ENCODE assay signal across 23 cellular contexts in genomic region chr17:28399808-28400207, GRCh38. TPM values are rescaled to one million over a fixed set of nuclear protein-coding genes. Genes with fewer than 3 reads are reported as not detected.
DNase-seq lines count a peak whose midpoint lies in the region; ATAC-seq and TF ChIP-seq lines count a peak whose summit lies in the region.
"Had no signal": no experiment of that assay in that cellular context is flagged by ENCODE, and none has a peak within 500 bp of the region (broad histone marks: within the 10 kb centered on the region; RNA-seq: fewer than 3 reads in every experiment).

No MANE protein-coding gene starts in this region.

- H3K4me3 ChIP-seq in Caco-2 (ENCODE audit: low read depth, low read length) (no peak overlapping the region), gastroesophageal sphincter (no peak overlapping the region)
- H3K4me3 ChIP-seq: BLaER1 treated with 17β-estradiol and CSF1 and Interleukin-3, amounts not matched to agents 10 nM and 100 nM; GM12878 had no signal

- peaks cover 28% of the 10 kb centered on the region for H3K36me3 ChIP-seq in Caco-2 (ENCODE audit: control insufficient read depth, insufficient read depth, low read length)
- H3K36me3 ChIP-seq in gastroesophageal sphincter, result peaks cover 0 to 84% of the 10 kb centered on the region in 2 donors

- H3K4me1 ChIP-seq in Caco-2, result peaks cover 62% of the 10 kb centered on the region
- H3K4me1 ChIP-seq in gastroesophageal sphincter, result peaks cover 0 to 6% (median 0%) of the 10 kb centered on the region in 3 donors

- peaks cover 6% of the 10 kb centered on the region for H3K4me1 Mint-ChIP-seq in activated T-cell treated with anti-CD3 and anti-CD28 coated beads, Interleukin-2, amount 50 U/mL, for 24 hours (ENCODE audit: low read depth)
- peaks cover 7% of the 10 kb centered on the region for H3K4me1 Mint-ChIP-seq in activated T-cell treated with anti-CD3 and anti-CD28 coated beads, Interleukin-2, amount 50 U/mL, for 72 hours (ENCODE audit: low read depth)
- H3K4me1 Mint-ChIP-seq in Caco-2 (ENCODE audit: low read depth, unreplicated experiment) (peaks cover 41% of the 10 kb centered on the region), memory B cell (no peaks in the 10 kb centered on the region)
- peaks cover 17 to 21% of the 10 kb centered on the region in 2 donors for H3K4me1 Mint-ChIP-seq in stimulated activated naive B cell treated with anti-CD40 and anti-IgM and Interleukin-4, amounts not matched to agents 10 μg/mL and 1 μg/mL and 100 μg/mL, for 72 hours

- TF ChIP-seq EP300 in gastroesophageal sphincter (IDR thresholded peaks at IDR 0.05), result no peak

- peaks cover 53% of the 10 kb centered on the region for H3K36me3 Mint-ChIP-seq in activated T-cell treated with anti-CD3 and anti-CD28 coated beads, Interleukin-2, amount 50 U/mL, for 24 hours (ENCODE audit: low read depth)
- no peaks in the 10 kb centered on the region for H3K36me3 Mint-ChIP-seq in activated T-cell treated with anti-CD3 and anti-CD28 coated beads, Interleukin-2, amount 50 U/mL, for 72 hours (ENCODE audit: insufficient read depth in 2 of 2)
- H3K36me3 Mint-ChIP-seq in Caco-2 (ENCODE audit: insufficient read depth, unreplicated experiment) (peaks cover 100% of the 10 kb centered on the region), memory B cell (peaks cover 5% of the 10 kb centered on the region)
- peaks cover 17 to 20% of the 10 kb centered on the region in 2 donors for H3K36me3 Mint-ChIP-seq in stimulated activated naive B cell treated with anti-CD40 and anti-IgM and Interleukin-4, amounts not matched to agents 10 μg/mL and 1 μg/mL and 100 μg/mL, for 72 hours

- H3K27me3 Mint-ChIP-seq in activated T-cell treated with anti-CD3 and anti-CD28 coated beads, Interleukin-2, amount 50 U/mL, for 24 hours, result no peaks in the 10 kb centered on the region
- no peaks in the 10 kb centered on the region for H3K27me3 Mint-ChIP-seq in activated T-cell treated with anti-CD3 and anti-CD28 coated beads, Interleukin-2, amount 50 U/mL, for 72 hours (ENCODE audit: low read depth)
- H3K27me3 Mint-ChIP-seq in Caco-2 (ENCODE audit: insufficient read depth, unreplicated experiment) (no peaks in the 10 kb centered on the region), memory B cell (no peaks in the 10 kb centered on the region)
- H3K27me3 Mint-ChIP-seq in stimulated activated naive B cell treated with anti-CD40 and anti-IgM and Interleukin-4, amounts not matched to agents 10 μg/mL and 1 μg/mL and 100 μg/mL, for 72 hours, result no peaks in the 10 kb centered on the region
- H3K27me3 Mint-ChIP-seq: B cell had no signal

- H3K9me3 Mint-ChIP-seq in activated T-cell treated with anti-CD3 and anti-CD28 coated beads, Interleukin-2, amount 50 U/mL, for 24 hours, result no peaks in the 10 kb centered on the region
- H3K9me3 Mint-ChIP-seq in activated T-cell treated with anti-CD3 and anti-CD28 coated beads, Interleukin-2, amount 50 U/mL, for 72 hours, result no peaks in the 10 kb centered on the region
- H3K9me3 Mint-ChIP-seq in Caco-2 (ENCODE audit: unreplicated experiment) (no peaks in the 10 kb centered on the region), memory B cell (no peaks in the 10 kb centered on the region)
- no peaks in the 10 kb centered on the region for H3K9me3 Mint-ChIP-seq in stimulated activated naive B cell treated with anti-CD40 and anti-IgM and Interleukin-4, amounts not matched to agents 10 μg/mL and 1 μg/mL and 100 μg/mL, for 72 hours
- H3K9me3 Mint-ChIP-seq: CD8-positive, alpha-beta T cell; H9 had no signal

- no peak for DNase-seq in activated T-cell treated with anti-CD3 and anti-CD28 coated beads, Interleukin-2, amount 50 U/mL, for 24 hours
- no peak for DNase-seq in activated T-cell treated with anti-CD3 and anti-CD28 coated beads, Interleukin-2, amount 50 U/mL, for 72 hours
- no peak for DNase-seq in Caco-2
- DNase-seq in memory B cell (ENCODE audit: low spot score in 2 of 2), result no peak
- DNase-seq in stimulated activated naive B cell treated with anti-CD40 and anti-IgM and Interleukin-4, amounts not matched to agents 10 μg/mL and 1 μg/mL and 100 μg/mL, for 72 hours, result no peak
- no peak for DNase-seq in globus pallidus (ENCODE audit: low spot score)
- DNase-seq: CD8-positive, alpha-beta T cell; DMS 273 treated with DMSO at 0.1 percent for 48 hours; DMS53; DND-41; EL; H9; IMR-90 had no signal

- H3K27me3 ChIP-seq in Caco-2 (replicated peaks; ENCODE audit: control insufficient read depth, insufficient read depth, low read length) (no peaks in the 10 kb centered on the region), gastroesophageal sphincter (no peaks in the 10 kb centered on the region)
- H3K27me3 ChIP-seq: BLaER1 treated with 17β-estradiol and CSF1 and Interleukin-3, amounts not matched to agents 10 nM and 100 nM had no signal

- intact Hi-C loops in Caco-2 (cut with micrococcal nuclease; ENCODE audit: unreplicated experiment), result loop anchor here (10.0 kb wide), 1 partner anchor 165 kb away; no protein-coding TSS in a partner anchor

- TF ChIP-seq CTCF in Caco-2 (IDR thresholded peaks at IDR 0.05; ENCODE audit: insufficient read depth in 1 of 2, low read depth in 1 of 2, low read length in 1 of 2, severe bottlenecking in 1 of 2, unreplicated experiment in 1 of 2) (no peak), VCaP (conservative IDR thresholded peaks at IDR 0.05) (no peak), gastroesophageal sphincter (IDR thresholded peaks at IDR 0.05) (no peak)

- H3K27ac Mint-ChIP-seq in activated T-cell treated with anti-CD3 and anti-CD28 coated beads, Interleukin-2, amount 50 U/mL, for 24 hours, result peak overlapping the region; percentile 11
- no peak overlapping the region for H3K27ac Mint-ChIP-seq in activated T-cell treated with anti-CD3 and anti-CD28 coated beads, Interleukin-2, amount 50 U/mL, for 72 hours
- peak overlapping the region; percentile 46 for H3K27ac Mint-ChIP-seq in Caco-2 (ENCODE audit: unreplicated experiment)
- H3K27ac Mint-ChIP-seq in memory B cell, result peak overlapping the region; percentile 50
- no peak overlapping the region for H3K27ac Mint-ChIP-seq in stimulated activated naive B cell treated with anti-CD40 and anti-IgM and Interleukin-4, amounts not matched to agents 10 μg/mL and 1 μg/mL and 100 μg/mL, for 72 hours
- H3K27ac Mint-ChIP-seq: H9 had no signal

- ATAC-seq in activated T-cell treated with anti-CD3 and anti-CD28 coated beads, Interleukin-2, amount 50 U/mL, for 72 hours (replicated peaks in 1 of 2), result no peak
- ATAC-seq in memory B cell (ENCODE audit: low read depth), result no peak
- ATAC-seq in gastroesophageal sphincter, result no peak
- no peak for ATAC-seq in stimulated activated naive B cell treated with anti-CD40 and anti-IgM and Interleukin-4, amounts not matched to agents 10 μg/mL and 1 μg/mL and 100 μg/mL, for 72 hours (replicated peaks)
- ATAC-seq: CD8-positive, alpha-beta T cell had no signal

- CTCF ChIA-PET in Caco-2 (lab: Charles Lee), result interaction anchor here (1.2 kb wide), 2 partner anchors 31 to 87 kb away, joined by 3 read pairs; no protein-coding TSS in a partner anchor

- H3K9me3 ChIP-seq in Caco-2, result no peaks in the 10 kb centered on the region
- no peaks in the 10 kb centered on the region for H3K9me3 ChIP-seq in gastroesophageal sphincter
- H3K9me3 ChIP-seq: BLaER1 treated with 17β-estradiol and CSF1 and Interleukin-3, amounts not matched to agents 10 nM and 100 nM had no signal

- POLR2A ChIA-PET in Caco-2 (lab: Charles Lee), result interaction anchor here (1.2 kb wide), 1 partner anchor 30 kb away, joined by 5 read pairs; the partner anchor contains the start of gene VTN

- no peak overlapping the region for H3K4me3 Mint-ChIP-seq in activated T-cell treated with anti-CD3 and anti-CD28 coated beads, Interleukin-2, amount 50 U/mL, for 24 hours
- H3K4me3 Mint-ChIP-seq in activated T-cell treated with anti-CD3 and anti-CD28 coated beads, Interleukin-2, amount 50 U/mL, for 72 hours, result no peak overlapping the region
- H3K4me3 Mint-ChIP-seq in Caco-2 (ENCODE audit: unreplicated experiment) (no peak overlapping the region), memory B cell (no peak overlapping the region)
- no peak overlapping the region for H3K4me3 Mint-ChIP-seq in stimulated activated naive B cell treated with anti-CD40 and anti-IgM and Interleukin-4, amounts not matched to agents 10 μg/mL and 1 μg/mL and 100 μg/mL, for 72 hours
- H3K4me3 Mint-ChIP-seq: B cell; CD8-positive, alpha-beta T cell; H9 had no signal

- BruUV-seq in Caco-2 (replicated peaks; lab: Mats Ljungman, UMichigan), result no TSS peak

- H3K27ac ChIP-seq in VCaP, result peak overlapping the region; percentile 17; the same call in 1 of the 2 replicates
- H3K27ac ChIP-seq in gastroesophageal sphincter, result no peak overlapping the region
- H3K27ac ChIP-seq: HL-60 had no signal

- TF ChIP-seq POLR2A in gastroesophageal sphincter (IDR thresholded peaks at IDR 0.05), result no peak

- WGBS in gastroesophageal sphincter (ENCODE audit: low coverage in 1 of 2), 2 donors, result 100% methylated on average over 1 of the region's 4 CpGs; no CpG with 5 or more reads in 1 of the 2 donors

RNA-seq across cellular contexts. Expression of gene SLC46A1, which starts 6.2 kb away (rescaled TPM):
- 1 to 10 TPM; 2.1 TPM for total RNA-seq in activated T-cell treated with anti-CD3 and anti-CD28 coated beads, Interleukin-2, amount 50 U/mL, for 72 hours
- total RNA-seq in Caco-2 (2022), result 114 and 128 TPM in 2 replicates
- total RNA-seq in gastroesophageal sphincter, result 1 to 10 TPM; 7.9 to 9.7 (median 8.4) TPM

RNA-seq across cellular contexts. Expression of gene SARM1, which starts 28.3 kb away (rescaled TPM):
- 10 to 100 TPM; 22.4 to 24.3 TPM for total RNA-seq in activated T-cell treated with anti-CD3 and anti-CD28 coated beads, Interleukin-2, amount 50 U/mL, for 72 hours
- total RNA-seq in Caco-2 (2022) (32.8 and 34.4 TPM in 2 replicates), gastroesophageal sphincter (10 to 100 TPM in 3 of 4 donors, 1 to 10 TPM in 1; 9.0 to 26.2 (median 20.6) TPM)

RNA-seq across cellular contexts. Expression of gene VTN, which starts 29.7 kb away (rescaled TPM):
- total RNA-seq in activated T-cell treated with anti-CD3 and anti-CD28 coated beads, Interleukin-2, amount 50 U/mL, for 72 hours, result under 1 TPM; 0.19 to 0.30 TPM
- total RNA-seq in Caco-2 (2022), result 273 and 298 TPM in 2 replicates
- under 1 TPM in 3 of 4 donors, not detected in 1; 0.27 to 0.47 (median 0.27) TPM for total RNA-seq in gastroesophageal sphincter
- total RNA-seq: H1, H9, HT1080 had no signal

RNA-seq across cellular contexts. Expression of gene SEBOX, which starts 34.8 kb away (rescaled TPM):
- not detected for total RNA-seq in activated T-cell treated with anti-CD3 and anti-CD28 coated beads, Interleukin-2, amount 50 U/mL, for 72 hours
- total RNA-seq in Caco-2 (2022) (not detected in 2 replicates), gastroesophageal sphincter (not detected)
- total RNA-seq: A172; B cell; CD8-positive, alpha-beta T cell; G401; GM12878; H1; H9; HT1080; IMR-90 had no signal

RNA-seq across cellular contexts. Expression of gene POLDIP2, which starts 42.5 kb away (rescaled TPM):
- 10 to 100 TPM; 78.2 to 91.2 TPM for total RNA-seq in activated T-cell treated with anti-CD3 and anti-CD28 coated beads, Interleukin-2, amount 50 U/mL, for 72 hours
- total RNA-seq in Caco-2 (2022), result 257 and 265 TPM in 2 replicates
- total RNA-seq in gastroesophageal sphincter, result 100 to 1,000 TPM in 1 of 4 donors, 10 to 100 TPM in 3; 71.1 to 108 (median 77.8) TPM

Comparison
In these comparisons a context has a peak if more than half of its experiments do, and no peak if none do; other contexts are left out.
1. H3K27ac Mint-ChIP-seq: peak in activated T-cell treated with anti-CD3 and anti-CD28 coated beads, Interleukin-2, amount 50 U/mL, for 24 hours (single experiment), Caco-2 (single experiment) and memory B cell (single experiment); none in activated T-cell treated with anti-CD3 and anti-CD28 coated beads, Interleukin-2, amount 50 U/mL, for 72 hours (single experiment) and stimulated activated naive B cell treated with anti-CD40 and anti-IgM and Interleukin-4, amounts not matched to agents 10 μg/mL and 1 μg/mL and 100 μg/mL, for 72 hours (single experiment).
2. RNA of gene SLC46A1, which starts 6.2 kb away (total RNA-seq): 114 to 128 TPM in Caco-2; 7.9 to 9.7 TPM in gastroesophageal sphincter and 2.1 TPM in activated T-cell treated with anti-CD3 and anti-CD28 coated beads, Interleukin-2, amount 50 U/mL, for 72 hours; every median in the first group is over 10 times any median in the second.
3. RNA of gene VTN, which starts 29.7 kb away (total RNA-seq): 273 to 298 TPM in Caco-2; 0.27 to 0.47 TPM in gastroesophageal sphincter and 0.19 to 0.30 TPM in activated T-cell treated with anti-CD3 and anti-CD28 coated beads, Interleukin-2, amount 50 U/mL, for 72 hours; every median in the first group is over 100 times any median in the second.